In the genomic region with DNA sequence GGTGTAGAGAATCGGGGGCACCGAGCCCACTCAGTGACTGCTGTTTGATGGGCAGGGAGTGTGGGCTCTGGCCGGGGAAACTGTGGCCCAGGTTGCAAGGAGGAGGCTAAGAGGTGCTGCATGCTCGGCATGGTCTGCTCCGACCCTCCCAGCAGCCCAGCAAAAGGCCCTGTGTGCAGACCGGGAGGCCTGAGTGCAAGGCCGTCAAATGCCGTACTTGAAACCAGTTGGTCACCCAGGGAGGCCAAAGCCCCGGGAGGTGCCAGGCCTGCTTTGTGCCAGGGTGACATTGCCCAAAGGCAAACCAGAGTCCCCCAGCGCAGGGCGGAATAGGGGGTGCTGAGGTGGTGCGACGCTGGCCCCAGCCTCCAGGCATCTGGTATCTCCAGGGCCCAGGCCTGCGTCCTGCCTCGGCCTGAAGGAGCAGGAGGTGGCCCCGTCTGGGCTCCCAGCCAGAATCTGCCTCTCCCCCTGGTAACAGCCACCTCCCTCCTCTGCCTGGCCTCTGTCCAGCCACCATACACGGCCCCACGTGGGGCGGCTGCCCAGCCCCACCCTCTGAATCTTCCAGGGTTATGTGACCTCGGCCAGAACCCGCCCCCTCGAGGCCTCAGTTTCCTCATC, we compare ENCODE assay signal across 8 cellular contexts. TPM values are rescaled to one million over a fixed set of nuclear protein-coding genes. Genes with fewer than 3 reads are reported as not detected.
A peak's percentile ranks its signal among the peaks of the same experiment; 100 is the strongest.
DNase-seq lines count a peak whose midpoint lies in the region; FAIRE-seq and TF ChIP-seq lines count a peak whose summit lies in the region.

No MANE protein-coding gene starts in this region.

- H3K23ac ChIP-seq in mesendoderm (ENCODE audit: low read length) = no peak overlapping the region

- H4K5ac ChIP-seq in mesendoderm (ENCODE audit: low read length) = no peak overlapping the region

- in situ Hi-C loops in HAP-1 (cut with MboI; ENCODE audit: low sequenced_read_pairs) = no loop called here

- no peak overlapping the region for H3K27ac ChIP-seq in endothelial cell of umbilical vein (ENCODE audit: insufficient read depth, low read depth, low read length)
- no peak overlapping the region for H3K27ac ChIP-seq in mesendoderm (ENCODE audit: low read depth, low read length)

- peak overlapping the region; percentile 80 for H3K9ac ChIP-seq in NT2/D1 (ENCODE audit: insufficient read length, low read depth)
- no peak overlapping the region for H3K9ac ChIP-seq in endothelial cell of umbilical vein (replicated peaks; ENCODE audit: extremely low read depth, insufficient read depth, low read length)
- H3K9ac ChIP-seq in mucosa of stomach (ENCODE audit: low read length) = peak overlapping the region; percentile 55
- no peak overlapping the region for H3K9ac ChIP-seq in mesendoderm (ENCODE audit: low read length)

- TF ChIP-seq CTCF in endothelial cell of umbilical vein (IDR thresholded peaks at IDR 0.05; ENCODE audit: extremely low read depth in 1 of 2, insufficient read depth in 1 of 2, low read depth in 1 of 2, low read length in 2 of 2) = no peak

- no peak overlapping the region for H3K4me2 ChIP-seq in endothelial cell of umbilical vein (ENCODE audit: insufficient read depth, low read length)
- no peak overlapping the region for H3K4me2 ChIP-seq in mesendoderm (ENCODE audit: low read length)

- no peaks in the 10 kb centered on the region for H3K27me3 ChIP-seq in HAP-1 (ENCODE audit: low read depth)
- no peaks in the 10 kb centered on the region for H3K27me3 ChIP-seq in NT2/D1 (ENCODE audit: insufficient read depth, insufficient read length)
- H3K27me3 ChIP-seq in endothelial cell of umbilical vein (ENCODE audit: control insufficient read depth in 2 of 2, insufficient read depth in 2 of 2, low read length in 2 of 2) = no peaks in the 10 kb centered on the region
- H3K27me3 ChIP-seq in mucosa of stomach (ENCODE audit: control insufficient read depth, insufficient read depth, low read length) = no peaks in the 10 kb centered on the region
- no peaks in the 10 kb centered on the region for H3K27me3 ChIP-seq in mesendoderm (ENCODE audit: insufficient read depth, low read length, poor library complexity)

- no peak overlapping the region for H3K4ac ChIP-seq in mesendoderm (ENCODE audit: low read depth, low read length)

- no peak overlapping the region for H2BK15ac ChIP-seq in mesendoderm (replicated peaks; ENCODE audit: low read depth)

- no peak overlapping the region for H2BK120ac ChIP-seq in mesendoderm (ENCODE audit: low read depth, low read length)

- DNase-seq in HAP-1 (ENCODE audit: low spot score in 2 of 2) (peak; percentile 48 to 87), NT2/D1 (ENCODE audit: low read depth, low spot score) (no peak), endothelial cell of umbilical vein (ENCODE audit: low read depth, low spot score) (peak; percentile 85), NCI-H187 (lab: John Stamatoyannopoulos, UW) (no peak), mesendoderm (no peak), GM19238 (ENCODE audit: insufficient read length, low spot score) (no peak)
- DNase-seq in central memory CD4-positive, alpha-beta T cell = no peak

- CTCF ChIA-PET in endothelial cell of umbilical vein (lab: Charles Lee) = interaction anchor here (1.7 kb wide), 1 partner anchor 44 kb away, joined by 6 read pairs; no protein-coding TSS in a partner anchor

- FAIRE-seq in endothelial cell of umbilical vein (lab: Jason Lieb, UNC) = peak; percentile 82

- no peak overlapping the region for H3K18ac ChIP-seq in mesendoderm (ENCODE audit: low read length)

- H3K4me3 ChIP-seq in HAP-1 (no peak overlapping the region), NT2/D1 (ENCODE audit: insufficient read length, low read depth) (no peak overlapping the region), endothelial cell of umbilical vein (replicated peaks in 1 of 3; ENCODE audit: insufficient read depth in 1 of 3, low read depth in 1 of 3, low read length in 3 of 3) (no peak overlapping the region), mucosa of stomach (ENCODE audit: low read length) (no peak overlapping the region), mesendoderm (ENCODE audit: low read length) (no peak overlapping the region)

- dilution Hi-C loops in endothelial cell of umbilical vein (cut with MboI; ENCODE audit: extremely low pct_ligation_motif_present, low sequenced_read_pairs) = no loop called here

- H3K79me2 ChIP-seq in endothelial cell of umbilical vein (ENCODE audit: control insufficient read depth, insufficient read depth, low read length) (peaks cover 11% of the 10 kb centered on the region), mesendoderm (ENCODE audit: control insufficient read depth, insufficient read depth, low read length) (peaks cover 2% of the 10 kb centered on the region)

- no TSS peak for BruUV-seq in endothelial cell of umbilical vein (replicated peaks; lab: Mats Ljungman, UMichigan)

- H3K4me1 ChIP-seq in HAP-1 (peaks cover 22% of the 10 kb centered on the region), NT2/D1 (ENCODE audit: insufficient read depth, insufficient read length) (peaks cover 28% of the 10 kb centered on the region), endothelial cell of umbilical vein (ENCODE audit: control insufficient read depth, extremely low read depth, insufficient read depth, low read length) (peaks cover 23% of the 10 kb centered on the region), mucosa of stomach (ENCODE audit: control insufficient read depth, insufficient read depth, low read length) (peaks cover 49% of the 10 kb centered on the region), mesendoderm (ENCODE audit: control insufficient read depth, low read depth, low read length) (no peaks in the 10 kb centered on the region)

- H3K79me1 ChIP-seq in mesendoderm (ENCODE audit: low read length) = peaks cover 7% of the 10 kb centered on the region

- no peak overlapping the region for H2AK5ac ChIP-seq in mesendoderm (ENCODE audit: low read length)

- H3K9me1 ChIP-seq in endothelial cell of umbilical vein (replicated peaks; ENCODE audit: control insufficient read depth, extremely low read depth, insufficient read depth, low read length) = no peaks in the 10 kb centered on the region

- H2BK5ac ChIP-seq in mesendoderm (ENCODE audit: low read length) = no peak overlapping the region

- H2AFZ ChIP-seq in endothelial cell of umbilical vein (ENCODE audit: low read depth, low read length) = no peak overlapping the region

- H3K56ac ChIP-seq in mesendoderm (ENCODE audit: low read length) = no peak overlapping the region

- H3K9me3 ChIP-seq in HAP-1 (no peaks in the 10 kb centered on the region), NT2/D1 (ENCODE audit: insufficient read depth, low read length) (no peaks in the 10 kb centered on the region), endothelial cell of umbilical vein (replicated peaks; ENCODE audit: control insufficient read depth, insufficient read depth, low read length) (no peaks in the 10 kb centered on the region), mucosa of stomach (ENCODE audit: control insufficient read depth, low read length) (no peaks in the 10 kb centered on the region)

- no CpG with 5 or more reads among the region's 22 CpGs for WGBS in mesendoderm (ENCODE audit: extremely low coverage, insufficient coverage, low lambda C conversion rate)

- POLR2A ChIA-PET in endothelial cell of umbilical vein (lab: Charles Lee) = interaction anchor here (0.6 kb wide), 1 partner anchor 13 kb away, joined by 3 read pairs; no protein-coding TSS in a partner anchor

- peak; percentile 19 for TF ChIP-seq POLR2A in endothelial cell of umbilical vein (IDR thresholded peaks at IDR 0.05; ENCODE audit: low read depth, low read length)

- H4K20me1 ChIP-seq in endothelial cell of umbilical vein (replicated peaks; ENCODE audit: control insufficient read depth, extremely low read depth, insufficient read depth, low read length) = no peaks in the 10 kb centered on the region

- H4K8ac ChIP-seq in mesendoderm (ENCODE audit: low read depth, low read length) = no peak overlapping the region

- H3K36me3 ChIP-seq in HAP-1 (replicated peaks) (peaks cover 19% of the 10 kb centered on the region), NT2/D1 (ENCODE audit: insufficient read depth, insufficient read length, low read length) (peaks cover 37% of the 10 kb centered on the region), endothelial cell of umbilical vein (ENCODE audit: control insufficient read depth in 2 of 2, extremely low read depth in 1 of 2, insufficient read depth in 2 of 2, low read length in 2 of 2) (peaks cover 0 to 11% of the 10 kb centered on the region in 2 experiments), mucosa of stomach (ENCODE audit: control insufficient read depth, insufficient read depth, low read length) (no peaks in the 10 kb centered on the region), mesendoderm (ENCODE audit: control insufficient read depth, insufficient read depth, low read length) (no peaks in the 10 kb centered on the region)

- intact Hi-C loops in endothelial cell of umbilical vein (cut with micrococcal nuclease) = no loop called here

RNA-seq across cellular contexts. Expression of gene PIK3R2, which starts 4.0 kb away (rescaled TPM):
- total RNA-seq in endothelial cell of umbilical vein = 14.4 and 15.2 TPM in 2 replicates
- polyA plus RNA-seq in endothelial cell of umbilical vein = 7.5 and 8.1 TPM in 2 replicates
- 4.4 and 5.8 TPM in 2 replicates for polyA plus RNA-seq in endothelial cell of umbilical vein (2011; cell fraction: cytosol; rRNA removed)
- polyA plus RNA-seq in endothelial cell of umbilical vein (2011; cell fraction: nucleus; rRNA removed) = 13.3 and 13.5 TPM in 2 replicates
- polyA plus RNA-seq in endothelial cell of umbilical vein (2012) = 7.9 and 10.4 TPM in 2 replicates
- 3.2 TPM in 1 of 2 replicates, not detected in the other for polyA minus RNA-seq in endothelial cell of umbilical vein
- polyA minus RNA-seq in endothelial cell of umbilical vein (2011; cell fraction: cytosol; rRNA and poly(A)+ RNA removed) = 17.9 TPM
- 5.6 and 6.2 TPM in 2 replicates for polyA minus RNA-seq in endothelial cell of umbilical vein (2011; cell fraction: nucleus; rRNA and poly(A)+ RNA removed)
- 40.5 TPM for polyA plus RNA-seq in mesendoderm (2013, experiment 1 of 2)
- 40.5 TPM for polyA plus RNA-seq in mesendoderm (2013, experiment 2 of 2)

RNA-seq across cellular contexts. Expression of gene IFI30, which starts 16.7 kb away (rescaled TPM):
- total RNA-seq in endothelial cell of umbilical vein = 0.74 and 1.1 TPM in 2 replicates
- polyA plus RNA-seq in endothelial cell of umbilical vein = 1.6 and 2.1 TPM in 2 replicates
- 1.1 and 1.6 TPM in 2 replicates for polyA plus RNA-seq in endothelial cell of umbilical vein (2011; cell fraction: cytosol; rRNA removed)
- polyA plus RNA-seq in endothelial cell of umbilical vein (2011; cell fraction: nucleus; rRNA removed) = 1.2 TPM in 1 of 2 replicates, not detected in the other
- polyA plus RNA-seq in endothelial cell of umbilical vein (2012) = 0.38 and 0.96 TPM in 2 replicates
- 0.45 TPM in 1 of 2 replicates, not detected in the other for polyA minus RNA-seq in endothelial cell of umbilical vein
- polyA minus RNA-seq in endothelial cell of umbilical vein (2011; cell fraction: cytosol; rRNA and poly(A)+ RNA removed) = 135 TPM
- not detected in 2 replicates for polyA minus RNA-seq in endothelial cell of umbilical vein (2011; cell fraction: nucleus; rRNA and poly(A)+ RNA removed)
- polyA plus RNA-seq in mesendoderm (2013, experiment 1 of 2) = 15.0 TPM
- polyA plus RNA-seq in mesendoderm (2013, experiment 2 of 2) = 15.3 TPM

RNA-seq across cellular contexts. Expression of gene MPV17L2, which starts 36.1 kb away (rescaled TPM):
- 13.8 and 16.1 TPM in 2 replicates for total RNA-seq in endothelial cell of umbilical vein
- polyA plus RNA-seq in endothelial cell of umbilical vein = 27.6 and 38.4 TPM in 2 replicates
- 20.1 and 23.8 TPM in 2 replicates for polyA plus RNA-seq in endothelial cell of umbilical vein (2011; cell fraction: cytosol; rRNA removed)
- 5.5 and 6.3 TPM in 2 replicates for polyA plus RNA-seq in endothelial cell of umbilical vein (2011; cell fraction: nucleus; rRNA removed)
- 17.1 and 19.8 TPM in 2 replicates for polyA plus RNA-seq in endothelial cell of umbilical vein (2012)
- polyA minus RNA-seq in endothelial cell of umbilical vein = 19.3 and 22.4 TPM in 2 replicates
- 16.1 TPM for polyA minus RNA-seq in endothelial cell of umbilical vein (2011; cell fraction: cytosol; rRNA and poly(A)+ RNA removed)
- 3.3 and 3.4 TPM in 2 replicates for polyA minus RNA-seq in endothelial cell of umbilical vein (2011; cell fraction: nucleus; rRNA and poly(A)+ RNA removed)
- polyA plus RNA-seq in mesendoderm (2013, experiment 1 of 2) = 36.6 TPM
- 35.4 TPM for polyA plus RNA-seq in mesendoderm (2013, experiment 2 of 2)

RNA-seq across cellular contexts. Expression of gene RAB3A, which starts 46.9 kb away (rescaled TPM):
- total RNA-seq in endothelial cell of umbilical vein = 0.88 and 1.9 TPM in 2 replicates
- polyA plus RNA-seq in endothelial cell of umbilical vein = 0.86 and 0.90 TPM in 2 replicates
- polyA plus RNA-seq in endothelial cell of umbilical vein (2011; cell fraction: cytosol; rRNA removed) = 0.74 and 1.0 TPM in 2 replicates
- 0.50 and 0.71 TPM in 2 replicates for polyA plus RNA-seq in endothelial cell of umbilical vein (2011; cell fraction: nucleus; rRNA removed)
- 1.1 and 2.1 TPM in 2 replicates for polyA plus RNA-seq in endothelial cell of umbilical vein (2012)
- 0.34 and 6.7 TPM in 2 replicates for polyA minus RNA-seq in endothelial cell of umbilical vein
- 1.9 TPM for polyA minus RNA-seq in endothelial cell of umbilical vein (2011; cell fraction: cytosol; rRNA and poly(A)+ RNA removed)
- 0.63 TPM in 2 replicates for polyA minus RNA-seq in endothelial cell of umbilical vein (2011; cell fraction: nucleus; rRNA and poly(A)+ RNA removed)
- polyA plus RNA-seq in mesendoderm (2013, experiment 1 of 2) = 1.9 TPM
- polyA plus RNA-seq in mesendoderm (2013, experiment 2 of 2) = 1.9 TPM

RNA-seq across cellular contexts. Expression of gene MAST3, which starts 59.4 kb away (rescaled TPM):
- 2.7 and 4.2 TPM in 2 replicates for total RNA-seq in endothelial cell of umbilical vein
- polyA plus RNA-seq in endothelial cell of umbilical vein = 1.5 TPM in 2 replicates
- 0.94 and 1.1 TPM in 2 replicates for polyA plus RNA-seq in endothelial cell of umbilical vein (2011; cell fraction: cytosol; rRNA removed)
- polyA plus RNA-seq in endothelial cell of umbilical vein (2011; cell fraction: nucleus; rRNA removed) = 2.3 and 2.4 TPM in 2 replicates
- polyA plus RNA-seq in endothelial cell of umbilical vein (2012) = 1.9 and 3.3 TPM in 2 replicates
- polyA minus RNA-seq in endothelial cell of umbilical vein = 2.4 and 2.5 TPM in 2 replicates
- polyA minus RNA-seq in endothelial cell of umbilical vein (2011; cell fraction: cytosol; rRNA and poly(A)+ RNA removed) = 4.2 TPM
- polyA minus RNA-seq in endothelial cell of umbilical vein (2011; cell fraction: nucleus; rRNA and poly(A)+ RNA removed) = 1.9 and 2.2 TPM in 2 replicates
- 1.5 TPM for polyA plus RNA-seq in mesendoderm (2013, experiment 1 of 2)
- 1.6 TPM for polyA plus RNA-seq in mesendoderm (2013, experiment 2 of 2)

Comparison
In these comparisons a context has a peak if more than half of its experiments do, and no peak if none do; other contexts are left out.
1. DNase-seq: peak in HAP-1 (2 of 2) and endothelial cell of umbilical vein (single experiment); none in NT2/D1 (single experiment), NCI-H187 (0 of 2), mesendoderm (single experiment), central memory CD4-positive, alpha-beta T cell (single experiment) and GM19238 (single experiment).
2. H3K9ac ChIP-seq: peak in NT2/D1 (single experiment) and mucosa of stomach (single experiment); none in endothelial cell of umbilical vein (single experiment) and mesendoderm (single experiment).